ENCODE assay signal across 20 cellular contexts in genomic region chr18:79422783-79423165, GRCh38.
"Had no signal": no experiment of that assay in that cellular context is flagged by ENCODE, and none has a peak within 500 bp of the region (broad histone marks: within the 10 kb centered on the region; RNA-seq: fewer than 3 reads in every experiment).

No MANE protein-coding gene starts in this region.

- H3K36me3 ChIP-seq: neutrophil, pancreas, right lobe of liver had no signal

- H3K9me3 ChIP-seq: neutrophil, pancreas, right lobe of liver, testis, tibial artery had no signal

- H3K27ac ChIP-seq: neutrophil, pancreas, right lobe of liver, testis, tibial artery had no signal

- H3K4me1 ChIP-seq: pancreas, right lobe of liver had no signal

- H3K4me3 ChIP-seq: lung, pancreas, right lobe of liver, smooth muscle cell, testis, tibial artery had no signal

- ATAC-seq: effector memory CD8-positive, alpha-beta T cell; left lobe of liver had no signal

- H3K4me2 ChIP-seq: smooth muscle cell had no signal

- H3K27me3 ChIP-seq: neutrophil, pancreas, right lobe of liver, testis, tibial artery had no signal

- H3K9me3 Mint-ChIP-seq: effector memory CD8-positive, alpha-beta T cell; memory B cell; natural killer cell; stimulated activated effector memory CD8-positive, alpha-beta T cell treated with anti-CD3 and anti-CD28 coated beads, Interleukin-12 subunit alpha, Interleukin-12 subunit beta, amount 100 ng/mL, for 72 hours; type B pancreatic cell had no signal

- H3K27me3 Mint-ChIP-seq: effector memory CD8-positive, alpha-beta T cell; memory B cell had no signal

- DNase-seq: cortex of kidney; effector memory CD8-positive, alpha-beta T cell; natural killer cell; retina; right lobe of liver; stimulated activated CD4-positive, alpha-beta T cell treated with anti-CD3 and anti-CD28 coated beads, Interleukin-2, amount 100 ng/mL, for 24 hours; stimulated activated CD4-positive, alpha-beta T cell treated with anti-CD3 and anti-CD28 coated beads, Interleukin-4, amount 100 ng/mL, for 24 hours; substantia nigra; testis; tibial artery had no signal

- FAIRE-seq: frontal cortex, keratinocyte, pancreas had no signal

- H3K27ac Mint-ChIP-seq: stimulated activated effector memory CD8-positive, alpha-beta T cell treated with anti-CD3 and anti-CD28 coated beads, Interleukin-12 subunit alpha, Interleukin-12 subunit beta, amount 100 ng/mL, for 72 hours; type B pancreatic cell had no signal

- H3K36me3 Mint-ChIP-seq: natural killer cell, type B pancreatic cell had no signal

- H3K4me3 Mint-ChIP-seq: effector memory CD8-positive, alpha-beta T cell; natural killer cell; stimulated activated effector memory CD8-positive, alpha-beta T cell treated with anti-CD3 and anti-CD28 coated beads, Interleukin-12 subunit alpha, Interleukin-12 subunit beta, amount 100 ng/mL, for 72 hours; type B pancreatic cell had no signal
